ENCODE assay signal across 21 cellular contexts in the genomic region with DNA sequence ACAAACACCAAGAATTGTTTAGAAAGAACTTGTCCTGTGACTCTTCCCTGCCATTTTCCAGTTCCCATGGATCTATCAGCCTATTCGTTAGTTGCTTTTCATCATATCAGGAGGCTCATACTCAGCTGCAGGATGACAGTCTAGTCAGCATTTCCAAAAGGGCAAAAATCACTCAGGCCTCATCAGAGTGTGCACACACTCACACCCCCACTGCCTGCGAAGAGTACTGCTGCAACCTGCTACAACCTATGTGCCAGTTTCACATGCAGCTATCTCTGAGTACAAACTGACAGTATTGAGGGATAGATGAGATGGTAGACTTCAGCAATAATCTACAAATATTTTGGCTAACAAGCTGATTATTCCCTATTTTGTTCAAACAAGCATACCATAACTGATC. TPM values are rescaled to one million over a fixed set of nuclear protein-coding genes. Genes with fewer than 3 reads are reported as not detected.
"Had no signal": no experiment of that assay in that cellular context is flagged by ENCODE, and none has a peak within 500 bp of the region (broad histone marks: within the 10 kb centered on the region; RNA-seq: fewer than 3 reads in every experiment).

No MANE protein-coding gene starts in this region.

- H3K27me3 ChIP-seq: ascending aorta, body of pancreas had no signal

- DNase-seq: activated B cell treated with CpG ODN at 0.5 μM for 24 hours; activated CD8-positive, alpha-beta memory T cell treated with anti-CD3 and anti-CD28 coated beads, Interleukin-2, amount 50 U/mL, for 4 hours; activated naive CD4-positive, alpha-beta T cell treated with anti-CD3 and anti-CD28 coated beads, Interleukin-2, amount 50 U/mL, for 16 hours; activated T-cell treated with anti-CD3 and anti-CD28 coated beads, Interleukin-2, amount 50 U/mL, for 72 hours; amniotic stem cell; body of pancreas; central memory CD4-positive, alpha-beta T cell; KG1; NCI-H1048; NCI-H146; NCI-H187 treated with DMSO at 0.1 percent for 48 hours; NCI-H2081 treated with DMSO at 0.1 percent for 48 hours; NCI-H446; NCI-H524; PC-9; SIG-M5; T-helper 17 cell; T-helper 9 cell had no signal

- H3K4me1 ChIP-seq: ascending aorta had no signal

- H3K4me2 ChIP-seq: PC-9 had no signal

- FAIRE-seq: bronchial epithelial cell had no signal

- H3K27ac Mint-ChIP-seq: activated B cell treated with CpG ODN at 0.5 μM for 24 hours; activated T-cell treated with anti-CD3 and anti-CD28 coated beads, Interleukin-2, amount 50 U/mL, for 72 hours; T-helper 17 cell had no signal

- ATAC-seq: body of pancreas, T-helper 17 cell had no signal

- H3K9me3 Mint-ChIP-seq: activated B cell treated with CpG ODN at 0.5 μM for 24 hours had no signal

- H2AFZ ChIP-seq: PC-9 had no signal

- H3K27ac ChIP-seq: ascending aorta, body of pancreas, PC-9 had no signal

- H3K36me3 ChIP-seq: ascending aorta had no signal

- H3K9me3 ChIP-seq: ascending aorta, body of pancreas had no signal

- H3K4me3 Mint-ChIP-seq: activated B cell treated with CpG ODN at 0.5 μM for 24 hours; activated T-cell treated with anti-CD3 and anti-CD28 coated beads, Interleukin-2, amount 50 U/mL, for 72 hours; T-helper 17 cell had no signal

- H3K4me3 ChIP-seq: ascending aorta, body of pancreas, PC-9 had no signal

RNA-seq across cellular contexts. Expression of a gene that starts 24.2 kb away (rescaled TPM):
- total RNA-seq: activated B cell treated with CpG ODN at 0.5 μM for 24 hours, bronchial epithelial cell, chondrocyte, PC-9 had no signal
